15 cellular contexts compared by ENCODE assay signal in genomic region chr4:173330590-173330989, GRCh38. TPM values are rescaled to one million over a fixed set of nuclear protein-coding genes. Genes with fewer than 3 reads are reported as not detected.
DNase-seq lines count a peak whose midpoint lies in the region; ATAC-seq, FAIRE-seq and TF ChIP-seq lines count a peak whose summit lies in the region.
"Had no signal": no experiment of that assay in that cellular context is flagged by ENCODE, and none has a peak within 500 bp of the region (broad histone marks: within the 10 kb centered on the region; RNA-seq: fewer than 3 reads in every experiment).

No MANE protein-coding gene starts in this region.

- dilution Hi-C loops in endothelial cell of umbilical vein (cut with MboI; ENCODE audit: extremely low pct_ligation_motif_present, low sequenced_read_pairs): no loop called here

- intact Hi-C loops in endothelial cell of umbilical vein (cut with micrococcal nuclease): loop anchor here (5.0 to 10.0 kb wide), 3 partner anchors 138 to 984 kb away; no protein-coding TSS in a partner anchor
- intact Hi-C loops in Right ventricle myocardium superior (cut with DNase I): loop anchor here (5.0 kb wide), 1 partner anchor 42 kb away; the partner anchor contains the start of gene SAP30

- BruUV-seq in endothelial cell of umbilical vein (replicated peaks; lab: Mats Ljungman, UMichigan): no TSS peak

- peaks cover 35% of the 10 kb centered on the region for H3K79me2 ChIP-seq in endothelial cell of umbilical vein (ENCODE audit: control insufficient read depth, insufficient read depth, low read length)

- no peak overlapping the region for H2AFZ ChIP-seq in endothelial cell of umbilical vein (ENCODE audit: low read depth, low read length)

- FAIRE-seq in endothelial cell of umbilical vein (lab: Jason Lieb, UNC): no peak

- H3K36me3 ChIP-seq in BLaER1 treated with 17β-estradiol and CSF1 and Interleukin-3, amounts not matched to agents 10 nM and 100 nM: peaks cover 34 to 79% (median 74%) of the 10 kb centered on the region in 11 experiments; a peak in 20 of 22 replicates
- peaks cover 4 to 15% of the 10 kb centered on the region in 2 experiments for H3K36me3 ChIP-seq in endothelial cell of umbilical vein (ENCODE audit: control insufficient read depth in 2 of 2, extremely low read depth in 1 of 2, insufficient read depth in 2 of 2, low read length in 2 of 2)

- TF ChIP-seq POLR2A in endothelial cell of umbilical vein (IDR thresholded peaks at IDR 0.05; ENCODE audit: low read depth, low read length): peak; percentile 38

- no peaks in the 10 kb centered on the region for H3K9me3 ChIP-seq in BLaER1 treated with 17β-estradiol and CSF1 and Interleukin-3, amounts not matched to agents 10 nM and 100 nM (replicated peaks in 1 of 11)
- H3K9me3 ChIP-seq in endothelial cell of umbilical vein (replicated peaks; ENCODE audit: control insufficient read depth, insufficient read depth, low read length): no peaks in the 10 kb centered on the region

- TF ChIP-seq CTCF in RWPE1 (conservative IDR thresholded peaks at IDR 0.05; ENCODE audit: low read depth) (no peak), endothelial cell of umbilical vein (IDR thresholded peaks at IDR 0.05; ENCODE audit: extremely low read depth in 1 of 2, insufficient read depth in 1 of 2, low read depth in 1 of 2, low read length in 2 of 2) (no peak)

- POLR2A ChIA-PET in RWPE1 (lab: Yijun Ruan, JAX; ENCODE audit: low non-redundant PET) (no interaction called here), endothelial cell of umbilical vein (lab: Charles Lee) (interaction anchor here (1.3 kb wide), 1 partner anchor 39 kb away, joined by 4 read pairs; no protein-coding TSS in a partner anchor)

- H4K20me1 ChIP-seq in BLaER1 treated with 17β-estradiol and CSF1 and Interleukin-3, amounts not matched to agents 10 nM and 100 nM: peaks cover 0 to 62% (median 26%) of the 10 kb centered on the region in 11 experiments; a peak in 16 of 22 replicates
- peaks cover 3% of the 10 kb centered on the region for H4K20me1 ChIP-seq in endothelial cell of umbilical vein (replicated peaks; ENCODE audit: control insufficient read depth, extremely low read depth, insufficient read depth, low read length)

- no peak for ATAC-seq in Right ventricle myocardium superior (ENCODE audit: poor library complexity)
- ATAC-seq: natural killer cell treated with Interleukin-12 subunit alpha and Interleukin-12 subunit beta and Interleukin-15 and Interleukin-18, amount 100 ng/mL, for 72 hours had no signal

- peak; percentile 4 for DNase-seq in DMS53 (lab: John Stamatoyannopoulos, UW)
- no peak for DNase-seq in DMS53 treated with DMSO at 0.1 percent for 48 hours (lab: John Stamatoyannopoulos, UW; ENCODE audit: unreplicated experiment)
- DNase-seq in RWPE1 (ENCODE audit: low spot score): no peak
- DNase-seq in endothelial cell of umbilical vein (ENCODE audit: low read depth, low spot score): no peak
- DNase-seq in Right ventricle myocardium superior: no peak
- no peak for DNase-seq in NCI-H1694 (lab: John Stamatoyannopoulos, UW)
- no peak for DNase-seq in LoVo (ENCODE audit: low spot score)
- DNase-seq: anterior cingulate cortex; CD4-positive, alpha-beta memory T cell; foreskin melanocyte; NCI-H2029; NCI-H510A; SHP77 treated with DMSO at 0.1 percent for 48 hours had no signal

- CTCF ChIA-PET in RWPE1 (lab: Yijun Ruan, JAX) (interaction anchor here (0.5 to 1.8 kb wide), 2 partner anchors 10 to 12 kb away, joined by 3 to 7 read pairs; no protein-coding TSS in a partner anchor), endothelial cell of umbilical vein (lab: Charles Lee) (interaction anchor here (1.5 to 8.2 kb wide), 5 partner anchors 11 to 88 kb away, joined by 4 to 70 read pairs (median 5); partner anchors contain the start of gene SAP30)

- H3K4me2 ChIP-seq in BLaER1 treated with 17β-estradiol and CSF1 and Interleukin-3, amounts not matched to agents 10 nM and 100 nM: peak overlapping the region in 10 of 11 experiments; percentile 37 to 97 (median 81); a peak in 19 of 22 replicates
- H3K4me2 ChIP-seq in endothelial cell of umbilical vein (ENCODE audit: insufficient read depth, low read length): peak overlapping the region; percentile 20

- H3K27ac ChIP-seq in BLaER1 treated with 17β-estradiol and CSF1 and Interleukin-3, amounts not matched to agents 10 nM and 100 nM: peak overlapping the region in 6 of 11 experiments; percentile 1 to 40 (median 30); a peak in 8 of 22 replicates
- H3K27ac ChIP-seq in RWPE1 (peak overlapping the region; percentile 45; the same call in 1 of the 2 replicates), endothelial cell of umbilical vein (ENCODE audit: insufficient read depth, low read depth, low read length) (no peak overlapping the region)

- H3K27me3 ChIP-seq in BLaER1 treated with 17β-estradiol and CSF1 and Interleukin-3, amounts not matched to agents 10 nM and 100 nM: no peaks in the 10 kb centered on the region
- H3K27me3 ChIP-seq in endothelial cell of umbilical vein (ENCODE audit: control insufficient read depth in 2 of 2, insufficient read depth in 2 of 2, low read length in 2 of 2): no peaks in the 10 kb centered on the region

- H3K9ac ChIP-seq in BLaER1 treated with 17β-estradiol and CSF1 and Interleukin-3, amounts not matched to agents 10 nM and 100 nM: peak overlapping the region in 6 of 11 experiments; percentile 16 to 47 (median 27); a peak in 4 of 22 replicates
- no peak overlapping the region for H3K9ac ChIP-seq in endothelial cell of umbilical vein (replicated peaks; ENCODE audit: extremely low read depth, insufficient read depth, low read length)

- no peaks in the 10 kb centered on the region for H3K9me1 ChIP-seq in endothelial cell of umbilical vein (replicated peaks; ENCODE audit: control insufficient read depth, extremely low read depth, insufficient read depth, low read length)

- H3K4me1 ChIP-seq in BLaER1 treated with 17β-estradiol and CSF1 and Interleukin-3, amounts not matched to agents 10 nM and 100 nM: peaks cover 14 to 34% (median 26%) of the 10 kb centered on the region in 10 experiments
- H3K4me1 ChIP-seq in endothelial cell of umbilical vein (ENCODE audit: control insufficient read depth, extremely low read depth, insufficient read depth, low read length): peaks cover 20% of the 10 kb centered on the region

- peak overlapping the region in 7 of 10 experiments; percentile 7 to 99 (median 90); a peak in 8 of 20 replicates for H3K4me3 ChIP-seq in BLaER1 treated with 17β-estradiol and CSF1 and Interleukin-3, amounts not matched to agents 10 nM and 100 nM
- no peak overlapping the region for H3K4me3 ChIP-seq in endothelial cell of umbilical vein (replicated peaks in 1 of 3; ENCODE audit: insufficient read depth in 1 of 3, low read depth in 1 of 3, low read length in 3 of 3)

TF ChIP-seq in endothelial cell of umbilical vein, 7 proteins besides CTCF, POLR2A, EP300 and RAD21:
- no peak for TF ChIP-seq MAX (IDR thresholded peaks at IDR 0.05; ENCODE audit: insufficient read depth, insufficient read length)
- no peak for TF ChIP-seq GATA2 (IDR thresholded peaks at IDR 0.05; ENCODE audit: insufficient read depth, insufficient read length, low read depth, low read length)
- TF ChIP-seq JUN (IDR thresholded peaks at IDR 0.05; ENCODE audit: borderline replicate concordance, insufficient read depth, insufficient read length, low read depth): no peak
- no peak for TF ChIP-seq FOS (IDR thresholded peaks at IDR 0.05; ENCODE audit: borderline replicate concordance, insufficient read depth, low read length)
- no peak for TF ChIP-seq MYC (IDR thresholded peaks at IDR 0.05; ENCODE audit: low read depth, low read length)
- TF ChIP-seq POLR2AphosphoS5 (IDR thresholded peaks at IDR 0.05; ENCODE audit: insufficient read depth, low read depth, low read length): no peak
- no peak for TF ChIP-seq EZH2 (IDR thresholded peaks at IDR 0.05; ENCODE audit: borderline replicate concordance, low read depth, low read length, severe bottlenecking)
TF ChIP-seq in endothelial cell of umbilical vein: peak in this region for 0.

RNA-seq across cellular contexts. Expression of gene HMGB2, which starts 3.6 kb away (rescaled TPM):
- total RNA-seq in endothelial cell of umbilical vein (217 and 233 TPM in 2 replicates), Right ventricle myocardium superior (35.2 TPM)
- polyA plus RNA-seq in endothelial cell of umbilical vein: 25.5 and 45.9 TPM in 2 replicates
- 159 and 171 TPM in 2 replicates for polyA plus RNA-seq in endothelial cell of umbilical vein (2011; cell fraction: cytosol; rRNA removed)
- polyA plus RNA-seq in endothelial cell of umbilical vein (2011; cell fraction: nucleus; rRNA removed): 77.0 and 157 TPM in 2 replicates
- polyA plus RNA-seq in endothelial cell of umbilical vein (2012): 95.9 and 232 TPM in 2 replicates
- polyA minus RNA-seq in endothelial cell of umbilical vein: 20.7 and 22.6 TPM in 2 replicates
- 49.7 TPM for polyA minus RNA-seq in endothelial cell of umbilical vein (2011; cell fraction: cytosol; rRNA and poly(A)+ RNA removed)
- polyA minus RNA-seq in endothelial cell of umbilical vein (2011; cell fraction: nucleus; rRNA and poly(A)+ RNA removed): 26.8 and 30.1 TPM in 2 replicates

RNA-seq across cellular contexts. Expression of gene SAP30, which starts 40.2 kb away (rescaled TPM):
- total RNA-seq in endothelial cell of umbilical vein (23.8 and 27.1 TPM in 2 replicates), Right ventricle myocardium superior (12.9 TPM)
- polyA plus RNA-seq in endothelial cell of umbilical vein: 7.5 and 9.9 TPM in 2 replicates
- 14.9 and 16.5 TPM in 2 replicates for polyA plus RNA-seq in endothelial cell of umbilical vein (2011; cell fraction: cytosol; rRNA removed)
- polyA plus RNA-seq in endothelial cell of umbilical vein (2011; cell fraction: nucleus; rRNA removed): 6.7 and 10.4 TPM in 2 replicates
- polyA plus RNA-seq in endothelial cell of umbilical vein (2012): 13.9 and 23.0 TPM in 2 replicates
- polyA minus RNA-seq in endothelial cell of umbilical vein: 3.0 and 3.1 TPM in 2 replicates
- 14.6 TPM for polyA minus RNA-seq in endothelial cell of umbilical vein (2011; cell fraction: cytosol; rRNA and poly(A)+ RNA removed)
- polyA minus RNA-seq in endothelial cell of umbilical vein (2011; cell fraction: nucleus; rRNA and poly(A)+ RNA removed): 4.4 and 9.4 TPM in 2 replicates

Comparison
In these comparisons a context has a peak if more than half of its experiments do, and no peak if none do; other contexts are left out.
1. H3K4me3 ChIP-seq: peak in BLaER1 treated with 17β-estradiol and CSF1 and Interleukin-3, amounts not matched to agents 10 nM and 100 nM (7 of 10); none in endothelial cell of umbilical vein (0 of 3).